8 cellular contexts compared by ENCODE assay signal in the genomic region with DNA sequence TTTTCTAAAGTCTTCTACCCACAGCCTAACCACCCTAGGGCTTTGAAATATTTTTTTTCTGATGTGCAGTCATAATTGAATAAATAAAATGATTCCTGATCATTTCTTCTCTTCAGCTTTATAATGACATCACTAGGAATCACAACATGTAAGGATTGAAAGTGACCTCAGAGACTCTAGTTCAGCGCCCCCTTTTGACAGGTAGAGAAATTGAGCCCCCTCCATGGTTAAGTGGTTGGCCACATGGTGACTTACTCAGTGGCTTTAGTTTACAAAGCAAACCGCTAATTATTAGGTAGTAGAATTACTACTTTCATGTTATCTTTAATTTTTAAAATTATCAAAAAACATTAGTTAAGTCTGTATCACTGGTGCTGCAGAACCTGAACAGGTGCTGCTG. TPM values are rescaled to one million over a fixed set of nuclear protein-coding genes. Genes with fewer than 3 reads are reported as not detected.
DNase-seq lines count a peak whose midpoint lies in the region; ATAC-seq and TF ChIP-seq lines count a peak whose summit lies in the region.

No MANE protein-coding gene starts in this region.

- no peaks in the 10 kb centered on the region for H3K36me3 ChIP-seq in uterus

- TF ChIP-seq POLR2A in uterus (IDR thresholded peaks at IDR 0.05): no peak

- no peak overlapping the region for H3K27ac ChIP-seq in uterus

- no peak for ATAC-seq in HG02884 (IDR thresholded peaks at IDR 0.05; ENCODE audit: unreplicated experiment)

- TF ChIP-seq CTCF in GM12872 (IDR thresholded peaks at IDR 0.05; ENCODE audit: insufficient read depth, low read depth, low read length): peak; percentile 51; the same call in 2 of the 3 replicates
- TF ChIP-seq CTCF in fibroblast of mammary gland (conservative IDR thresholded peaks at IDR 0.05; ENCODE audit: control insufficient read depth, insufficient read depth, low read depth, low read length): peak; percentile 50
- TF ChIP-seq CTCF in uterus (IDR thresholded peaks at IDR 0.05): peak in 1 of 4 experiments; percentile 27

- intact Hi-C loops in uterus (cut with DNase I; ENCODE audit: low total_unique reads): loop anchor here (10.0 kb wide), 2 partner anchors 91 to 141 kb away; no protein-coding TSS in a partner anchor

- no peaks in the 10 kb centered on the region for H3K27me3 ChIP-seq in uterus

- H3K4me1 ChIP-seq in uterus: peaks cover 0 to 4% of the 10 kb centered on the region in 2 donors

- H3K4me3 ChIP-seq in fibroblast of mammary gland (ENCODE audit: control insufficient read depth, low read depth, low read length): no peak overlapping the region
- no peak overlapping the region for H3K4me3 ChIP-seq in uterus

- peak; percentile 37 for DNase-seq in A172 (ENCODE audit: low spot score)
- DNase-seq in NCI-H82 treated with DMSO at 0.1 percent for 48 hours (lab: John Stamatoyannopoulos, UW; ENCODE audit: unreplicated experiment): peak; percentile 10
- peak; percentile 52 for DNase-seq in fibroblast of mammary gland (ENCODE audit: low read depth)
- no peak for DNase-seq in uterus
- DNase-seq in medulla oblongata (ENCODE audit: extremely low spot score): no peak
- DNase-seq in NCI-H2107 treated with DMSO at 0.1 percent for 48 hours (lab: John Stamatoyannopoulos, UW; ENCODE audit: unreplicated experiment): no peak

- H3K9me3 ChIP-seq in uterus: no peaks in the 10 kb centered on the region

RNA-seq across cellular contexts. Expression of a gene that starts 13.3 kb away (rescaled TPM):
- total RNA-seq in A172 (2014; rRNA removed; shearing (Covaris generic)): 0.24 and 0.91 TPM in 2 replicates
- total RNA-seq in uterus: 1 to 10 TPM; 1.5 to 10.0 (median 2.4) TPM

Comparison
In these comparisons a context has a peak if more than half of its experiments do, and no peak if none do; other contexts are left out.
1. DNase-seq: peak in A172 (single experiment), NCI-H82 treated with DMSO at 0.1 percent for 48 hours (single experiment) and fibroblast of mammary gland (single experiment); none in uterus (0 of 2), medulla oblongata (single experiment) and NCI-H2107 treated with DMSO at 0.1 percent for 48 hours (single experiment).